In the genomic region with DNA sequence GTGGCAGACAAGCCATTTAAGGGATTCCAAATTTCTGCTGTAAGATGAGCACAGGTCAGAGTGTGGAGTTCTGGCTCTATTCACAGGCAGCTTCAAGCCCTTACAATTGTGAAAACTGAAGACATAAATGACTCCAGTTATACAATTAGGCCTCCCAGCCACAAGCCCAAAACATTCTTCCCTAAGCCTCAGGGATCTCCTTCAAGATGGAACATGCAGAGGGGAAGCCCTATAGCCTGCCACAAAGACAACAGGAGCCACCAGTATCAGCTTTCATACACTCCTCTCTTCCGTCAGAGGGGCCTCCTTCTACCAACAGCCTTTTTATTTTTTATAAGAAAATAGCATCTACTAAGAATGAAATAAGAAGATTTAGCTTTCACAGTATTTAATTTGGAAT, we compare ENCODE assay signal across 20 cellular contexts. TPM values are rescaled to one million over a fixed set of nuclear protein-coding genes. Genes with fewer than 3 reads are reported as not detected.
DNase-seq lines count a peak whose midpoint lies in the region; ATAC-seq, FAIRE-seq and TF ChIP-seq lines count a peak whose summit lies in the region.
"Had no signal": no experiment of that assay in that cellular context is flagged by ENCODE, and none has a peak within 500 bp of the region (broad histone marks: within the 10 kb centered on the region; RNA-seq: fewer than 3 reads in every experiment).

No MANE protein-coding gene starts in this region.

- peaks cover 3% of the 10 kb centered on the region for H3K36me3 Mint-ChIP-seq in T-helper 2 cell treated with Interferon-gamma antibody and Interleukin-4, amounts not matched to agents 5 μg/mL and 100 μg/mL, for 36 hours (ENCODE audit: low read depth)
- H3K36me3 Mint-ChIP-seq: natural killer cell had no signal

- H3K27ac Mint-ChIP-seq in T-helper 2 cell treated with Interferon-gamma antibody and Interleukin-4, amounts not matched to agents 5 μg/mL and 100 μg/mL, for 36 hours = no peak overlapping the region
- H3K27ac Mint-ChIP-seq: natural killer cell had no signal

- TF ChIP-seq EP300 in stomach (IDR thresholded peaks at IDR 0.05) = no peak

- H2AK5ac ChIP-seq in mesenchymal stem cell (ENCODE audit: low read length, severe bottlenecking) = no peak overlapping the region

- intact Hi-C loops in breast epithelium (cut with DNase I; ENCODE audit: low total_unique reads) = no loop called here
- intact Hi-C loops in stomach (cut with DNase I; ENCODE audit: low total_unique reads) = no loop called here
- intact Hi-C loops in pancreas (cut with DNase I) = no loop called here

- TF ChIP-seq POLR2A in breast epithelium (IDR thresholded peaks at IDR 0.05) (no peak), stomach (IDR thresholded peaks at IDR 0.05) (no peak)

- H4K8ac ChIP-seq in mesenchymal stem cell (ENCODE audit: low read length) = no peak overlapping the region

- H3K79me1 ChIP-seq in mesenchymal stem cell (replicated peaks; ENCODE audit: low read length, poor library complexity, severe bottlenecking) = no peaks in the 10 kb centered on the region

- H2BK15ac ChIP-seq in mesenchymal stem cell (ENCODE audit: low read depth, poor library complexity, severe bottlenecking) = no peak overlapping the region

- no peak overlapping the region for H3K4me3 ChIP-seq in breast epithelium
- peak overlapping the region in 1 of 2 experiments; percentile 3 for H3K4me3 ChIP-seq in mesenchymal stem cell (ENCODE audit: insufficient read depth in 1 of 2, low read depth in 1 of 2, low read length in 2 of 2)
- H3K4me3 ChIP-seq in stomach = no peak overlapping the region
- H3K4me3 ChIP-seq in pancreas = no peak overlapping the region
- H3K4me3 ChIP-seq: left lung had no signal

- H4K91ac ChIP-seq in mesenchymal stem cell (ENCODE audit: low read length) = no peak overlapping the region

- no peak for ATAC-seq in pancreas
- ATAC-seq: activated CD4-positive, CD25-positive, alpha-beta regulatory T cell treated with anti-CD3 and anti-CD28 coated beads, Interleukin-2, amount 50 U/mL, for 24 hours; HCT116; left lung; natural killer cell; stimulated activated naive CD8-positive, alpha-beta T cell treated with anti-CD3 and anti-CD28 coated beads, Interleukin-15, Interleukin-2, amounts not matched to agents 100 U/mL and 50 U/mL, for 24 hours had no signal

- H3K27ac ChIP-seq in breast epithelium = peak overlapping the region; percentile 67 to 70
- peak overlapping the region; percentile 65 for H3K27ac ChIP-seq in mesenchymal stem cell (ENCODE audit: low read length, poor library complexity, severe bottlenecking)
- peak overlapping the region in 4 of 5 donors; percentile 62 to 82 (median 76) for H3K27ac ChIP-seq in stomach
- no peak overlapping the region for H3K27ac ChIP-seq in pancreas

- peaks cover 3% of the 10 kb centered on the region for H3K4me1 Mint-ChIP-seq in T-helper 2 cell treated with Interferon-gamma antibody and Interleukin-4, amounts not matched to agents 5 μg/mL and 100 μg/mL, for 36 hours (ENCODE audit: low read depth)
- H3K4me1 Mint-ChIP-seq: natural killer cell had no signal

- H3K9me3 ChIP-seq in breast epithelium (no peaks in the 10 kb centered on the region), mesenchymal stem cell (ENCODE audit: control insufficient read depth, low read length) (no peaks in the 10 kb centered on the region), stomach (no peaks in the 10 kb centered on the region), pancreas (no peaks in the 10 kb centered on the region)
- H3K9me3 ChIP-seq: left lung had no signal

- no CpG with 5 or more reads among the region's 1 CpG for WGBS in mesenchymal stem cell
- 82 to 93% (median 86%) methylated on average over 1 of the region's 1 CpG for WGBS in stomach, 5 donors
- WGBS in pancreas, 2 donors = 92 to 94% methylated on average over 1 of the region's 1 CpG

- TF ChIP-seq CTCF in breast epithelium (IDR thresholded peaks at IDR 0.05) = no peak
- no peak for TF ChIP-seq CTCF in stomach (IDR thresholded peaks at IDR 0.05)
- no peak for TF ChIP-seq CTCF in pancreas (IDR thresholded peaks at IDR 0.05)

- no peaks in the 10 kb centered on the region for H3K9me3 Mint-ChIP-seq in T-helper 2 cell treated with Interferon-gamma antibody and Interleukin-4, amounts not matched to agents 5 μg/mL and 100 μg/mL, for 36 hours
- H3K9me3 Mint-ChIP-seq: natural killer cell had no signal

- FAIRE-seq in pancreas (lab: Jason Lieb, UNC) = no peak

- no peak overlapping the region for H3K4ac ChIP-seq in mesenchymal stem cell (ENCODE audit: low read depth in 1 of 2, low read length in 2 of 2)

- DNase-seq in LHCN-M2 (ENCODE audit: low read depth) = peak; percentile 55
- no peak for DNase-seq in breast epithelium (ENCODE audit: low spot score in 2 of 2)
- no peak for DNase-seq in mesenchymal stem cell
- DNase-seq in stomach = no peak
- no peak for DNase-seq in T-helper 2 cell treated with Interferon-gamma antibody and Interleukin-4, amounts not matched to agents 5 μg/mL and 100 μg/mL, for 36 hours (ENCODE audit: low spot score)
- DNase-seq in pancreas = no peak
- no peak for DNase-seq in activated naive CD4-positive, alpha-beta T cell treated with Interleukin-2 at 50 U/mL for 16 hours
- no peak for DNase-seq in NCI-H1417 (lab: John Stamatoyannopoulos, UW)
- DNase-seq: activated CD8-positive, alpha-beta memory T cell treated with anti-CD3 and anti-CD28 coated beads, Interleukin-2, amount 50 U/mL, for 48 hours; activated naive CD4-positive, alpha-beta T cell treated with anti-CD3 and anti-CD28 coated beads, Interleukin-2, amount 50 U/mL, for 16 hours; caudate nucleus; DMS79; hippocampal formation; KG1; left lung; natural killer cell; NCI-H1417 treated with DMSO at 0.1 percent for 48 hours; stimulated activated naive CD8-positive, alpha-beta T cell treated with anti-CD3 and anti-CD28 coated beads, Interleukin-15, Interleukin-2, amounts not matched to agents 100 U/mL and 50 U/mL, for 24 hours had no signal

- peak overlapping the region; percentile 3 for H2BK5ac ChIP-seq in mesenchymal stem cell (ENCODE audit: low read depth, low read length, poor library complexity, severe bottlenecking)

- H3K4me1 ChIP-seq in breast epithelium (no peaks in the 10 kb centered on the region), mesenchymal stem cell (ENCODE audit: control insufficient read depth, insufficient read depth, low read depth, low read length) (peaks cover 17% of the 10 kb centered on the region), stomach (peaks cover 0 to 77% (median 34%) of the 10 kb centered on the region in 4 donors), pancreas (no peaks in the 10 kb centered on the region)

- no peak overlapping the region for H3K4me3 Mint-ChIP-seq in T-helper 2 cell treated with Interferon-gamma antibody and Interleukin-4, amounts not matched to agents 5 μg/mL and 100 μg/mL, for 36 hours
- H3K4me3 Mint-ChIP-seq: natural killer cell had no signal

- H3K4me2 ChIP-seq in mesenchymal stem cell (ENCODE audit: low read length, poor library complexity, severe bottlenecking) = no peak overlapping the region

- no peak overlapping the region for H2AFZ ChIP-seq in mesenchymal stem cell (ENCODE audit: low read depth, low read length)

- no peak overlapping the region for H3K18ac ChIP-seq in mesenchymal stem cell (ENCODE audit: low read depth in 1 of 2, low read length in 2 of 2)

- H3K27me3 ChIP-seq in breast epithelium (no peaks in the 10 kb centered on the region), mesenchymal stem cell (ENCODE audit: control insufficient read depth in 1 of 2, insufficient read depth in 1 of 2, low read length in 2 of 2) (no peaks in the 10 kb centered on the region), stomach (no peaks in the 10 kb centered on the region), pancreas (no peaks in the 10 kb centered on the region)
- H3K27me3 ChIP-seq: left lung had no signal

- H2BK12ac ChIP-seq in mesenchymal stem cell (ENCODE audit: low read length in 2 of 2) = no peak overlapping the region

- no peak overlapping the region for H3K23ac ChIP-seq in mesenchymal stem cell (ENCODE audit: low read length in 2 of 2)

- no peaks in the 10 kb centered on the region for H3K27me3 Mint-ChIP-seq in T-helper 2 cell treated with Interferon-gamma antibody and Interleukin-4, amounts not matched to agents 5 μg/mL and 100 μg/mL, for 36 hours (ENCODE audit: low read depth)

- H3K36me3 ChIP-seq in breast epithelium (no peaks in the 10 kb centered on the region), mesenchymal stem cell (ENCODE audit: control insufficient read depth in 1 of 2, insufficient read depth in 2 of 2, low read depth in 1 of 2, low read length in 2 of 2) (peaks cover 21 to 73% of the 10 kb centered on the region in 2 experiments), stomach (peaks cover 3 to 63% (median 51%) of the 10 kb centered on the region in 4 donors), pancreas (peaks cover 0 to 13% (median 11%) of the 10 kb centered on the region in 3 donors)

- no peak overlapping the region for H3K14ac ChIP-seq in mesenchymal stem cell (ENCODE audit: low read length in 2 of 2)

- peak overlapping the region; percentile 68 for H3K9ac ChIP-seq in mesenchymal stem cell (ENCODE audit: low read length)

- no peak overlapping the region for H2BK120ac ChIP-seq in mesenchymal stem cell (ENCODE audit: low read depth, low read length)

RNA-seq across cellular contexts. Expression of gene DLD, which starts 46.5 kb away (rescaled TPM):
- total RNA-seq in LHCN-M2 (2014; rRNA removed) (109 and 220 TPM in 2 replicates), breast epithelium (10 to 100 TPM; 57.5 to 74.1 (median 58.3) TPM), stomach (100 to 1,000 TPM in 4 of 5 donors, 10 to 100 TPM in 1; 35.6 to 173 (median 133) TPM), pancreas (10 to 100 TPM; 23.6 to 43.0 (median 36.0) TPM)
- 51.3 TPM for polyA plus RNA-seq in LHCN-M2 (2012)
- polyA plus RNA-seq in mesenchymal stem cell (2013, experiment 1 of 2) = 90.9 TPM
- polyA plus RNA-seq in mesenchymal stem cell (2013, experiment 2 of 2) = 91.1 TPM
- polyA plus RNA-seq in stomach (10 to 100 TPM; 24.6 to 74.2 (median 43.6) TPM), pancreas (10 to 100 TPM in 1 of 2 donors, 1 to 10 TPM in 1; 8.2 to 32.9 TPM)

Comparison
In these comparisons a context has a peak if more than half of its experiments do, and no peak if none do; other contexts are left out.
1. H3K27ac ChIP-seq: peak in breast epithelium (2 of 2), mesenchymal stem cell (single experiment) and stomach (4 of 5); none in pancreas (0 of 4).